ENCODE assay signal across 19 cellular contexts in the genomic region with DNA sequence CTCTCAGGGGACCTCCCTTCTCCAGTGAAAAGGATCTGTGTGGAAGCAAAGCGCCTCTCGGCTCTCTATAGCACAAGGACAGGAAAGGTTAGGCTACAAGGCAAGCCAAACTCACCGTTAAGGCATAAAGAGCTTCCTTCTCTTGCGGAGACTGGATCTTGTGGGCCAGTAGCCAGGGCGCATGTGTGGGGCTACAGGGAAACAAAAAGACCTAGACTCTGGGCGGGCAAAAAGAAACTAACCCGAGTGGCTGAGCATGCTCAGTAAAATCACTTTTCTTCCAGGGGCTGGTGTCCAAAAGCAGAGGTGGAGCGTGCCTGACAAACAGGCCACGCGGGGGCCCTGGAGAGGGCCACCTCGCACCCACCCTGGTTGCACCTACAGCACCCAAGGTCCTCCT.
"Had no signal": no experiment of that assay in that cellular context is flagged by ENCODE, and none has a peak within 500 bp of the region (broad histone marks: within the 10 kb centered on the region; RNA-seq: fewer than 3 reads in every experiment).

No MANE protein-coding gene starts in this region.

- H3K27ac Mint-ChIP-seq: activated CD4-positive, alpha-beta T cell treated with anti-CD3 and anti-CD28 coated beads, Interleukin-2, amount 10 ng/mL, durations not matched to agents 7 days and 5 days; brain; mesothelial cell of epicardium had no signal

- H3K4me3 Mint-ChIP-seq: activated CD4-positive, alpha-beta T cell treated with anti-CD3 and anti-CD28 coated beads, Interleukin-2, amount 10 ng/mL, durations not matched to agents 7 days and 5 days; activated naive CD4-positive, alpha-beta T cell treated with anti-CD3 and anti-CD28 coated beads, Interleukin-2, amount 50 U/mL, for 24 hours; brain; mesothelial cell of epicardium; neural crest cell; stimulated activated naive CD8-positive, alpha-beta T cell treated with anti-CD3 and anti-CD28 coated beads, Interleukin-15, amount 100 ng/mL, for 72 hours had no signal

- H3K4me1 Mint-ChIP-seq: neural crest cell had no signal

- H3K27me3 Mint-ChIP-seq: activated CD4-positive, alpha-beta T cell treated with anti-CD3 and anti-CD28 coated beads, Interleukin-2, amount 10 ng/mL, durations not matched to agents 7 days and 5 days; activated naive CD4-positive, alpha-beta T cell treated with anti-CD3 and anti-CD28 coated beads, Interleukin-2, amount 50 U/mL, for 24 hours; brain; stimulated activated naive CD8-positive, alpha-beta T cell treated with anti-CD3 and anti-CD28 coated beads, Interleukin-15, amount 100 ng/mL, for 72 hours had no signal

- H3K27me3 ChIP-seq: esophagus muscularis mucosa, ovary, vagina had no signal

- H3K36me3 ChIP-seq: ovary had no signal

- H3K9me3 ChIP-seq: esophagus muscularis mucosa, ovary, thoracic aorta, vagina had no signal

- H3K4me3 ChIP-seq: esophagus muscularis mucosa, ovary, thoracic aorta, vagina had no signal

- DNase-seq: activated CD4-positive, alpha-beta T cell treated with anti-CD3 and anti-CD28 coated beads, Interleukin-2, amount 10 ng/mL, durations not matched to agents 7 days and 5 days; activated CD8-positive, alpha-beta memory T cell treated with anti-CD3 and anti-CD28 coated beads for 24 hours; amniotic stem cell; cerebellar nuclear complex; foreskin fibroblast; head of caudate nucleus; ovary; stimulated activated CD4-positive, alpha-beta T cell treated with anti-CD3 and anti-CD28 coated beads, Interleukin-15, amount 100 ng/mL, for 24 hours; stimulated activated CD4-positive, alpha-beta T cell treated with anti-CD3 and anti-CD28 coated beads, Interleukin-4, amount 100 ng/mL, for 24 hours; stimulated activated naive CD8-positive, alpha-beta T cell treated with anti-CD3 and anti-CD28 coated beads, Interleukin-15, amount 100 ng/mL, for 72 hours; T-helper 1 cell had no signal

- H3K9me3 Mint-ChIP-seq: activated CD4-positive, alpha-beta T cell treated with anti-CD3 and anti-CD28 coated beads, Interleukin-2, amount 10 ng/mL, durations not matched to agents 7 days and 5 days; activated naive CD4-positive, alpha-beta T cell treated with anti-CD3 and anti-CD28 coated beads, Interleukin-2, amount 50 U/mL, for 24 hours; brain; mesothelial cell of epicardium; neural crest cell; stimulated activated naive CD8-positive, alpha-beta T cell treated with anti-CD3 and anti-CD28 coated beads, Interleukin-15, amount 100 ng/mL, for 72 hours had no signal

- ATAC-seq: left lobe of liver; stimulated activated naive CD8-positive, alpha-beta T cell treated with anti-CD3 and anti-CD28 coated beads, Interleukin-15, amount 100 ng/mL, for 72 hours had no signal

- H3K27ac ChIP-seq: esophagus muscularis mucosa, ovary, thoracic aorta, vagina had no signal
